8 cellular contexts compared by ENCODE assay signal in genomic region chr15:55993804-55994539, GRCh38. TPM values are rescaled to one million over a fixed set of nuclear protein-coding genes. Genes with fewer than 3 reads are reported as not detected.
DNase-seq lines count a peak whose midpoint lies in the region; ATAC-seq and TF ChIP-seq lines count a peak whose summit lies in the region.

No MANE protein-coding gene starts in this region.

- peaks cover 7% of the 10 kb centered on the region for H3K27me3 Mint-ChIP-seq in activated T-cell treated with anti-CD3 and anti-CD28 coated beads, Interleukin-2, amount 50 U/mL, for 4 hours (ENCODE audit: low read depth)
- H3K27me3 Mint-ChIP-seq in WTC11 (ENCODE audit: low read depth), result peaks cover 48% of the 10 kb centered on the region

- H3K36me3 ChIP-seq in neutrophil, result no peaks in the 10 kb centered on the region

- no peaks in the 10 kb centered on the region for H3K27me3 ChIP-seq in foreskin keratinocyte
- H3K27me3 ChIP-seq in neutrophil, result peaks cover 13% of the 10 kb centered on the region

- no peaks in the 10 kb centered on the region for H3K9me3 Mint-ChIP-seq in activated T-cell treated with anti-CD3 and anti-CD28 coated beads, Interleukin-2, amount 50 U/mL, for 4 hours
- H3K9me3 Mint-ChIP-seq in WTC11, result no peaks in the 10 kb centered on the region

- in situ Hi-C loops in KBM-7 (cut with MboI; ENCODE audit: low pct_unique_long_range_greater_than_20kb, low sequenced_read_pairs), result no loop called here

- POLR2A ChIA-PET in WTC11 (lab: Charles Lee), result no interaction called here

- H3K4me3 Mint-ChIP-seq in activated T-cell treated with anti-CD3 and anti-CD28 coated beads, Interleukin-2, amount 50 U/mL, for 4 hours, result peak overlapping the region; percentile 76
- H3K4me3 Mint-ChIP-seq in WTC11, result peak overlapping the region; percentile 73

- ATAC-seq in activated T-cell treated with anti-CD3 and anti-CD28 coated beads, Interleukin-2, amount 50 U/mL, for 4 hours, result no peak
- peak; percentile 35 for ATAC-seq in WTC11
- ATAC-seq in foreskin keratinocyte, result peak; percentile 67

- H3K4me1 Mint-ChIP-seq in activated T-cell treated with anti-CD3 and anti-CD28 coated beads, Interleukin-2, amount 50 U/mL, for 4 hours (ENCODE audit: low read depth), result peaks cover 25% of the 10 kb centered on the region
- H3K4me1 Mint-ChIP-seq in WTC11, result peaks cover 16% of the 10 kb centered on the region

- DNase-seq in activated T-cell treated with anti-CD3 and anti-CD28 coated beads, Interleukin-2, amount 50 U/mL, for 4 hours, result no peak
- no peak for DNase-seq in activated T-cell treated with anti-CD3 and anti-CD28 coated beads, Interleukin-2, amount 50 U/mL, for 48 hours
- DNase-seq in KBM-7 (peak; percentile 60), WTC11 (ENCODE audit: low spot score) (peak; percentile 33), foreskin keratinocyte (peak; percentile 55 to 59), KG1 (lab: John Stamatoyannopoulos, UW) (no peak)
- no peak for DNase-seq in stimulated activated CD8-positive, alpha-beta memory T cell treated with anti-CD3 and anti-CD28 coated beads, Interleukin-4, amount 100 ng/mL, for 48 hours

- H3K9me3 ChIP-seq in neutrophil, result no peaks in the 10 kb centered on the region

- peak overlapping the region; percentile 86 for H3K27ac ChIP-seq in foreskin keratinocyte
- H3K27ac ChIP-seq in neutrophil, result no peak overlapping the region

- CTCF ChIA-PET in WTC11 (lab: Charles Lee), result interaction anchor here (0.8 to 1.9 kb wide), 7 partner anchors 8 to 255 kb away, joined by 4 to 11 read pairs (median 4); no protein-coding TSS in a partner anchor

- H3K4me1 ChIP-seq in foreskin keratinocyte, result peaks cover 37% of the 10 kb centered on the region
- H3K4me1 ChIP-seq in neutrophil (ENCODE audit: control insufficient read depth in 1 of 2, insufficient read depth in 1 of 2, low read depth in 1 of 2, low read length in 1 of 2), result peaks cover 31% of the 10 kb centered on the region in 2 experiments

- H3K4me3 ChIP-seq in neutrophil (ENCODE audit: low read depth in 1 of 2, low read length in 1 of 2), result peak overlapping the region; percentile 72 to 85

- TF ChIP-seq CTCF in WTC11 (IDR thresholded peaks at IDR 0.05) (no peak), foreskin keratinocyte (conservative IDR thresholded peaks at IDR 0.05) (peak; percentile 54), neutrophil (IDR thresholded peaks at IDR 0.05) (no peak)

- H3K36me3 Mint-ChIP-seq in activated T-cell treated with anti-CD3 and anti-CD28 coated beads, Interleukin-2, amount 50 U/mL, for 4 hours (ENCODE audit: insufficient read depth), result no peaks in the 10 kb centered on the region
- H3K36me3 Mint-ChIP-seq in WTC11, result no peaks in the 10 kb centered on the region

- no peak overlapping the region for H3K27ac Mint-ChIP-seq in WTC11

TF ChIP-seq in WTC11, 78 proteins besides CTCF, POLR2A, EP300 and RAD21:
- TF ChIP-seq PRRX2 (CRISPR knock-in tag; IDR thresholded peaks at IDR 0.05), result no peak
- no peak for TF ChIP-seq PRDM15 (CRISPR knock-in tag; IDR thresholded peaks at IDR 0.05)
- no peak for TF ChIP-seq HMGXB4 (CRISPR knock-in tag; IDR thresholded peaks at IDR 0.05)
- no peak for TF ChIP-seq NFE2L1 (CRISPR knock-in tag; IDR thresholded peaks at IDR 0.05)
- TF ChIP-seq E2F5 (CRISPR knock-in tag; IDR thresholded peaks at IDR 0.05), result no peak
- TF ChIP-seq ZMAT4 (CRISPR knock-in tag; IDR thresholded peaks at IDR 0.05), result no peak
- TF ChIP-seq ZNF416 (CRISPR knock-in tag; IDR thresholded peaks at IDR 0.05), result no peak
- TF ChIP-seq CREM (CRISPR knock-in tag; IDR thresholded peaks at IDR 0.05), result no peak
- no peak for TF ChIP-seq TEAD4 (CRISPR knock-in tag; IDR thresholded peaks at IDR 0.05)

RNA-seq across cellular contexts. Expression of gene NEDD4, which starts 0.6 kb away (rescaled TPM):
- 1 to 10 TPM; 4.5 to 9.4 (median 8.0) TPM for total RNA-seq in activated T-cell treated with anti-CD3 and anti-CD28 coated beads, Interleukin-2, amount 50 U/mL, for 4 hours
- total RNA-seq in WTC11 (2021) (2.7 to 4.5 TPM (median 3.8 TPM) in 3 replicates), foreskin keratinocyte (24.8 and 40.2 TPM in 2 replicates)
- polyA plus RNA-seq in foreskin keratinocyte, result 3.9 and 7.8 TPM in 2 replicates

Comparison
In these comparisons a context has a peak if more than half of its experiments do, and no peak if none do; other contexts are left out.
1. ATAC-seq: peak in WTC11 (single experiment) and foreskin keratinocyte (single experiment); none in activated T-cell treated with anti-CD3 and anti-CD28 coated beads, Interleukin-2, amount 50 U/mL, for 4 hours (0 of 2).
2. DNase-seq: peak in KBM-7 (single experiment), WTC11 (single experiment) and foreskin keratinocyte (2 of 2); none in activated T-cell treated with anti-CD3 and anti-CD28 coated beads, Interleukin-2, amount 50 U/mL, for 4 hours (single experiment), activated T-cell treated with anti-CD3 and anti-CD28 coated beads, Interleukin-2, amount 50 U/mL, for 48 hours (0 of 2), stimulated activated CD8-positive, alpha-beta memory T cell treated with anti-CD3 and anti-CD28 coated beads, Interleukin-4, amount 100 ng/mL, for 48 hours (single experiment) and KG1 (single experiment).